Comparison of ENCODE assay signal across 1 cellular context in genomic region chr11:68142441-68143309, GRCh38.
A peak's percentile ranks its signal among the peaks of the same experiment; 100 is the strongest.
TF ChIP-seq lines count a peak whose summit lies in the region.

No MANE protein-coding gene starts in this region.

TF ChIP-seq in HepG2, 621 proteins besides CTCF, POLR2A, EP300 and RAD21 (continued from another document):
- TF ChIP-seq, protein P1, sequence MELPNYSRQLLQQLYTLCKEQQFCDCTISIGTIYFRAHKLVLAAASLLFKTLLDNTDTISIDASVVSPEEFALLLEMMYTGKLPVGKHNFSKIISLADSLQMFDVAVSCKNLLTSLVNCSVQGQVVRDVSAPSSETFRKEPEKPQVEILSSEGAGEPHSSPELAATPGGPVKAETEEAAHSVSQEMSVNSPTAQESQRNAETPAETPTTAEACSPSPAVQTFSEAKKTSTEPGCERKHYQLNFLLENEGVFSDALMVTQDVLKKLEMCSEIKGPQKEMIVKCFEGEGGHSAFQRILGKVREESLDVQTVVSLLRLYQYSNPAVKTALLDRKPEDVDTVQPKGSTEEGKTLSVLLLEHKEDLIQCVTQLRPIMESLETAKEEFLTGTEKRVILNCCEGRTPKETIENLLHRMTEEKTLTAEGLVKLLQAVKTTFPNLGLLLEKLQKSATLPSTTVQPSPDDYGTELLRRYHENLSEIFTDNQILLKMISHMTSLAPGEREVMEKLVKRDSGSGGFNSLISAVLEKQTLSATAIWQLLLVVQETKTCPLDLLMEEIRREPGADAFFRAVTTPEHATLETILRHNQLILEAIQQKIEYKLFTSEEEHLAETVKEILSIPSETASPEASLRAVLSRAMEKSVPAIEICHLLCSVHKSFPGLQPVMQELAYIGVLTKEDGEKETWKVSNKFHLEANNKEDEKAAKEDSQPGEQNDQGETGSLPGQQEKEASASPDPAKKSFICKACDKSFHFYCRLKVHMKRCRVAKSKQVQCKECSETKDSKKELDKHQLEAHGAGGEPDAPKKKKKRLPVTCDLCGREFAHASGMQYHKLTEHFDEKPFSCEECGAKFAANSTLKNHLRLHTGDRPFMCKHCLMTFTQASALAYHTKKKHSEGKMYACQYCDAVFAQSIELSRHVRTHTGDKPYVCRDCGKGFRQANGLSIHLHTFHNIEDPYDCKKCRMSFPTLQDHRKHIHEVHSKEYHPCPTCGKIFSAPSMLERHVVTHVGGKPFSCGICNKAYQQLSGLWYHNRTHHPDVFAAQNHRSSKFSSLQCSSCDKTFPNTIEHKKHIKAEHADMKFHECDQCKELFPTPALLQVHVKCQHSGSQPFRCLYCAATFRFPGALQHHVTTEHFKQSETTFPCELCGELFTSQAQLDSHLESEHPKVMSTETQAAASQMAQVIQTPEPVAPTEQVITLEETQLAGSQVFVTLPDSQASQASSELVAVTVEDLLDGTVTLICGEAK (IDR thresholded peaks at IDR 0.05) = no peak
- TF ChIP-seq, protein P1 (CRISPR knock-in tag; IDR thresholded peaks at IDR 0.05) = no peak
- TF ChIP-seq ZNF629 (CRISPR knock-in tag; conservative IDR thresholded peaks at IDR 0.05) (no peak), MBD4 (IDR thresholded peaks at IDR 0.05; ENCODE audit: borderline replicate concordance, low read length) (no peak), TBX2 (CRISPR knock-in tag; IDR thresholded peaks at IDR 0.05; ENCODE audit: borderline replicate concordance) (no peak), ZNF670 (CRISPR knock-in tag; IDR thresholded peaks at IDR 0.05; ENCODE audit: borderline replicate concordance) (no peak), POLR2AphosphoS5 (IDR thresholded peaks at IDR 0.05; ENCODE audit: low read depth, low read length) (no peak), FOXA1 (IDR thresholded peaks at IDR 0.05) (no peak), FOXA1 (CRISPR knock-in tag; IDR thresholded peaks at IDR 0.05) (0 out of 2 replicates have a peak, but pooled peaks have one; percentile 9), ZNF644 (CRISPR knock-in tag; IDR thresholded peaks at IDR 0.05; ENCODE audit: low read depth) (no peak), ZNF713 (CRISPR knock-in tag; IDR thresholded peaks at IDR 0.05) (no peak), ZNF556 (CRISPR knock-in tag; IDR thresholded peaks at IDR 0.05; ENCODE audit: borderline replicate concordance) (no peak), ATF7-NPFF (CRISPR knock-in tag; IDR thresholded peaks at IDR 0.05; ENCODE audit: low read depth) (no peak), ZNF687 (CRISPR knock-in tag; IDR thresholded peaks at IDR 0.05) (peak; percentile 31), TAF1 (CRISPR knock-in tag; IDR thresholded peaks at IDR 0.05) (no peak)
